Comparison of ENCODE assay signal across 1 cellular context in the genomic region with DNA sequence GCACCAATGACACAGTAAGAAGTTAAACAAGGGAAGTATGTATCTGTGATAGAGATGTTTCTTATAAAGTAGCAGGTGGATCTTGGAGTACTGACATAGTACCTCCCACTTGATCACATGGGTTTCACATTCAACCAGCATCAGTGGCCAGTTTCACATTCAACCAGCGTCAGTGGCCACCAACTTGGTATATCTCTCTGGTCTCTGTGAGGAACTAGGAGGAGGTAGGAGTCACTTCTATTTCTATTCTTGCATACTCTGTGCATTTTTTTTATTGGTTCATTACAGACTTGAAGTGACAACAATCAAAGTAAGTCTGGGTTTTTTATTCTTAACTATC.
TF ChIP-seq lines count a peak whose summit lies in the region.

No MANE protein-coding gene starts in this region.

TF ChIP-seq in GM23338, 12 proteins besides CTCF, POLR2A, EP300 and RAD21 (continued from another document):
- TF ChIP-seq ZNF462 (CRISPR knock-in tag; IDR thresholded peaks at IDR 0.05): no peak
- no peak for TF ChIP-seq NANOG (IDR thresholded peaks at IDR 0.05; ENCODE audit: borderline replicate concordance)
- TF ChIP-seq ETS1 (IDR thresholded peaks at IDR 0.05): no peak
- TF ChIP-seq JUNB (IDR thresholded peaks at IDR 0.05; ENCODE audit: unreplicated experiment): no peak
